Comparison of ENCODE assay signal across 8 cellular contexts in genomic region chr15:90482124-90483011, GRCh38. TPM values are rescaled to one million over a fixed set of nuclear protein-coding genes. Genes with fewer than 3 reads are reported as not detected.
DNase-seq lines count a peak whose midpoint lies in the region; ATAC-seq and TF ChIP-seq lines count a peak whose summit lies in the region.

No MANE protein-coding gene starts in this region.

- no peak overlapping the region for H3K4me2 ChIP-seq in H9 (ENCODE audit: insufficient read depth, insufficient read length, low read length)

- H4K8ac ChIP-seq in H9 (replicated peaks; ENCODE audit: insufficient read length, low read depth, low read length) = no peak overlapping the region

- DNase-seq in BJ (ENCODE audit: low read depth) (peak; percentile 18), H9 (peak; percentile 41), RKO (ENCODE audit: low spot score) (peak; percentile 71), Right ventricle myocardium superior (no peak), prostate gland (ENCODE audit: low spot score) (peak; percentile 27), ecto neural progenitor cell (ENCODE audit: low spot score) (no peak), NCI-H187 treated with DMSO at 0.1 percent for 48 hours (lab: John Stamatoyannopoulos, UW) (no peak)
- peak; percentile 4 for DNase-seq in activated naive CD8-positive, alpha-beta T cell treated with anti-CD3 and anti-CD28 coated beads, Interleukin-2, amount 50 U/mL, for 16 hours (ENCODE audit: low read depth, low spot score)

- H4K5ac ChIP-seq in H9 (ENCODE audit: insufficient read length, low read depth, low read length) = no peak overlapping the region

- no peak overlapping the region for H3K4me3 ChIP-seq in BJ (ENCODE audit: low read depth, low read length)
- H3K4me3 ChIP-seq in prostate gland = no peak overlapping the region

- H3K27ac Mint-ChIP-seq in H9 = peak overlapping the region in 2 of 3 experiments; percentile 5 to 46; a peak in 2 of 7 replicates

- CTCF ChIA-PET in BJ (lab: Yijun Ruan, JAX) = interaction anchor here (0.6 to 9.7 kb wide), 30 partner anchors 8 to 216 kb away, joined by 3 to 169 read pairs (median 6); partner anchors contain the start of gene ZNF774

- peaks cover 23% of the 10 kb centered on the region for H3K36me3 ChIP-seq in BJ (ENCODE audit: control insufficient read depth, insufficient read depth, low read length)
- peaks cover 13 to 19% of the 10 kb centered on the region in 2 donors for H3K36me3 ChIP-seq in prostate gland

- no peak for TF ChIP-seq POLR2A in prostate gland (IDR thresholded peaks at IDR 0.05)

- intact Hi-C loops in Right ventricle myocardium superior (cut with DNase I) (loop anchor here (5.0 kb wide), 2 partner anchors 120 to 160 kb away; no protein-coding TSS in a partner anchor), prostate gland (cut with DNase I) (loop anchor here (1.0 to 5.0 kb wide), 2 partner anchors 120 to 162 kb away; no protein-coding TSS in a partner anchor)

- H3K4me1 Mint-ChIP-seq in H9 = no peaks in the 10 kb centered on the region

- no peak overlapping the region for H2BK20ac ChIP-seq in H9 (ENCODE audit: low read depth, low read length, poor library complexity, severe bottlenecking)

- no peak overlapping the region for H2BK5ac ChIP-seq in H9 (ENCODE audit: insufficient read length, low read length)

- no peak overlapping the region for H2BK12ac ChIP-seq in H9 (ENCODE audit: insufficient read length, low read depth, low read length)

- H3K14ac ChIP-seq in H9 (ENCODE audit: insufficient read depth, low read length) = no peak overlapping the region

- H3T11ph ChIP-seq in H9 (ENCODE audit: low read length) = no peak overlapping the region

- no peak overlapping the region for H3K23ac ChIP-seq in H9 (ENCODE audit: insufficient read length, low read depth, low read length)

- H3K27ac ChIP-seq in H9 (ENCODE audit: insufficient read length, low read depth, low read length) (no peak overlapping the region), prostate gland (no peak overlapping the region)

- WGBS in H9 (ENCODE audit: extremely low coverage, insufficient read length, low lambda C conversion rate) = no CpG with 5 or more reads among the region's 7 CpGs
- WGBS in prostate gland = 47% methylated on average over 7 of the region's 7 CpGs

- no peak overlapping the region for H4K91ac ChIP-seq in H9 (ENCODE audit: insufficient read length, low read depth, low read length)

- H3K36me3 Mint-ChIP-seq in H9 (ENCODE audit: insufficient read depth in 1 of 3, low read depth in 3 of 3) = peaks cover 23 to 73% (median 60%) of the 10 kb centered on the region in 3 experiments; a peak in 6 of 7 replicates

- ATAC-seq in Right ventricle myocardium superior (ENCODE audit: poor library complexity) = peak; percentile 75

- no peaks in the 10 kb centered on the region for H3K79me1 ChIP-seq in H9 (ENCODE audit: insufficient read depth, low read depth, low read length, poor library complexity, severe bottlenecking)

- no peaks in the 10 kb centered on the region for H4K20me1 ChIP-seq in H9 (ENCODE audit: control insufficient read depth, insufficient read depth, insufficient read length)

- no peaks in the 10 kb centered on the region for H3K9me3 ChIP-seq in H9 (ENCODE audit: control insufficient read depth, low read depth, low read length)
- no peaks in the 10 kb centered on the region for H3K9me3 ChIP-seq in prostate gland

- H3K79me2 ChIP-seq in H9 (ENCODE audit: insufficient read depth, low read length) = no peaks in the 10 kb centered on the region

- no peak overlapping the region for H2BK120ac ChIP-seq in H9 (ENCODE audit: low read depth, low read length, poor library complexity, severe bottlenecking)

- H3K18ac ChIP-seq in H9 (ENCODE audit: insufficient read length, low read depth, low read length) = no peak overlapping the region

- H3K4me3 Mint-ChIP-seq in H9 = no peak overlapping the region

- no peak overlapping the region for H3K9ac ChIP-seq in H9 (ENCODE audit: extremely low read depth, insufficient read length, low read length)

- H3K56ac ChIP-seq in H9 (ENCODE audit: insufficient read length, low read depth, low read length) = no peak overlapping the region

- H3K27me3 ChIP-seq in BJ (ENCODE audit: control insufficient read depth, insufficient read depth, low read length) = no peaks in the 10 kb centered on the region
- no peaks in the 10 kb centered on the region for H3K27me3 ChIP-seq in H9 (ENCODE audit: insufficient read depth, low read length)
- H3K27me3 ChIP-seq in prostate gland (replicated peaks; ENCODE audit: insufficient read depth) = no peaks in the 10 kb centered on the region

- no peaks in the 10 kb centered on the region for H3K27me3 Mint-ChIP-seq in H9 (ENCODE audit: low read depth)

- TF ChIP-seq CTCF in BJ (IDR thresholded peaks at IDR 0.05; ENCODE audit: insufficient read depth, low read depth, low read length) (peak; percentile 76), H9 (conservative IDR thresholded peaks at IDR 0.05) (peak; percentile 89), prostate gland (IDR thresholded peaks at IDR 0.05) (peak; percentile 35 to 87 (median 68))

- POLR2A ChIA-PET in BJ (lab: Charles Lee) = no interaction called here

- no peaks in the 10 kb centered on the region for H3K9me3 Mint-ChIP-seq in H9

- H2BK15ac ChIP-seq in H9 (ENCODE audit: low read depth, low read length) = no peak overlapping the region

- H2AK5ac ChIP-seq in H9 (ENCODE audit: insufficient read length, low read length) = no peak overlapping the region

- no peaks in the 10 kb centered on the region for H3K23me2 ChIP-seq in H9 (ENCODE audit: insufficient read length, low read depth, low read length, poor library complexity, severe bottlenecking)

- H3K4ac ChIP-seq in H9 (ENCODE audit: low read depth, low read length) = no peak overlapping the region

- H3K4me1 ChIP-seq in H9 (ENCODE audit: insufficient read depth, low read length) (no peaks in the 10 kb centered on the region), prostate gland (replicated peaks) (peaks cover 6% of the 10 kb centered on the region)

- no peak overlapping the region for H2AFZ ChIP-seq in H9 (ENCODE audit: low read length)

RNA-seq across cellular contexts. Expression of gene CRTC3, which starts 47.4 kb away (rescaled TPM):
- polyA plus RNA-seq in BJ (2011; rRNA removed) = 19.7 and 28.5 TPM in 2 replicates
- 18.7 and 24.8 TPM in 2 replicates for polyA minus RNA-seq in BJ (2011; rRNA and poly(A)+ RNA removed)
- 3.9 TPM in 2 replicates for total RNA-seq in H9 (2021)
- total RNA-seq in Right ventricle myocardium superior = 27.2 TPM
- total RNA-seq in prostate gland = 10 to 100 TPM; 26.6 to 87.8 TPM

Comparison
In these comparisons a context has a peak if more than half of its experiments do, and no peak if none do; other contexts are left out.
1. DNase-seq: peak in BJ (single experiment), H9 (single experiment), RKO (single experiment), activated naive CD8-positive, alpha-beta T cell treated with anti-CD3 and anti-CD28 coated beads, Interleukin-2, amount 50 U/mL, for 16 hours (single experiment) and prostate gland (single experiment); none in Right ventricle myocardium superior (single experiment), ecto neural progenitor cell (single experiment) and NCI-H187 treated with DMSO at 0.1 percent for 48 hours (single experiment).
2. Peak in every context shown above with its lines, with median percentiles within 50 percentile points of each other: CTCF ChIP-seq.